ENCODE assay signal across 7 cellular contexts in the genomic region with DNA sequence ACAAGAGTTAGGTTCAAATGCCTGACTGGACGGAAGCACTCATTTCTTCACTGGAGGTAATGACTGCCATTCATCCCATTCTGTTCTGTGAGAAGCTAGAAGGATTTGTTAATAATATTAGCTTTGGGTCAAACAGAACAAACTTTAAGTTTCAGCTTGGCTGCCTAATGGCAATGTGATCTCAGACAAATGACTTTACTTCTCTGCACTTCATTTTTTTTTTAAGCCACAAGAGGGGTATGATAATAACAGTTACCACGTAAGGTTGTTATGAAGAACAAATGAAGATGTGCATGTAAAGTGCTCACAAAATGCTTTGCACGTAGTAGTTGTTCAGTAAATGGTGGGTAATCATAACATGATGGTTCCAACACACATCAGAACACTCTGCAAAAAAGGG.
"Had no signal": no experiment of that assay in that cellular context is flagged by ENCODE, and none has a peak within 500 bp of the region (broad histone marks: within the 10 kb centered on the region; RNA-seq: fewer than 3 reads in every experiment).

No MANE protein-coding gene starts in this region.

- H3K36me3 Mint-ChIP-seq: IgD-negative memory B cell had no signal

- FAIRE-seq: HepG2, HTR-8/SVneo had no signal

- H3K27ac Mint-ChIP-seq: IgD-negative memory B cell had no signal

- H3K4me1 Mint-ChIP-seq: IgD-negative memory B cell had no signal

- DNase-seq: IMR-90, KBM-7, KG1 had no signal

- ATAC-seq: HepG2 had no signal

- H3K4me3 Mint-ChIP-seq: IgD-negative memory B cell had no signal

- H3K27ac ChIP-seq: HL-60 had no signal
